Comparison of ENCODE assay signal across 8 cellular contexts in genomic region chr3:87333393-87333892, GRCh38. TPM values are rescaled to one million over a fixed set of nuclear protein-coding genes. Genes with fewer than 3 reads are reported as not detected.
DNase-seq lines count a peak whose midpoint lies in the region; ATAC-seq and TF ChIP-seq lines count a peak whose summit lies in the region.

No MANE protein-coding gene starts in this region.

- H3K9me3 Mint-ChIP-seq in type B pancreatic cell (no peaks in the 10 kb centered on the region), CD14-positive monocyte (peaks cover 0 to 1% (median 0%) of the 10 kb centered on the region in 7 donors)

- DNase-seq in stimulated activated CD4-positive, alpha-beta T cell treated with anti-CD3 and anti-CD28 coated beads, Interleukin-15, amount 100 ng/mL, for 24 hours, result peak; percentile 36
- DNase-seq in stimulated activated CD4-positive, alpha-beta T cell treated with anti-CD3 and anti-CD28 coated beads, Interleukin-4, amount 100 ng/mL, for 4 hours, result no peak
- DNase-seq in M059J (ENCODE audit: low read depth) (peak; percentile 88), dermis blood vessel endothelial cell (peak; percentile 62), type B pancreatic cell (ENCODE audit: extremely low spot score, unreplicated experiment) (no peak), CD14-positive monocyte (ENCODE audit: low spot score) (no peak), GOT3 (lab: John Stamatoyannopoulos, UW) (no peak)

- TF ChIP-seq CTCF in type B pancreatic cell (conservative IDR thresholded peaks at IDR 0.05) (no peak), CD14-positive monocyte (IDR thresholded peaks at IDR 0.05) (no peak)

- H3K4me1 Mint-ChIP-seq in type B pancreatic cell (ENCODE audit: unreplicated experiment) (peaks cover 12% of the 10 kb centered on the region), CD14-positive monocyte (no peaks in the 10 kb centered on the region)

- H3K27me3 Mint-ChIP-seq in type B pancreatic cell (no peaks in the 10 kb centered on the region), CD14-positive monocyte (ENCODE audit: low read depth in 3 of 3) (no peaks in the 10 kb centered on the region)

- H3K36me3 Mint-ChIP-seq in type B pancreatic cell (no peaks in the 10 kb centered on the region), CD14-positive monocyte (no peaks in the 10 kb centered on the region)

- H3K4me3 Mint-ChIP-seq in type B pancreatic cell (no peak overlapping the region), CD14-positive monocyte (no peak overlapping the region)

- H3K27ac Mint-ChIP-seq in type B pancreatic cell (peak overlapping the region; percentile 35), CD14-positive monocyte (no peak overlapping the region)

- no peak for ATAC-seq in GM18517 (IDR thresholded peaks at IDR 0.05; ENCODE audit: unreplicated experiment)

- intact Hi-C loops in CD14-positive monocyte (cut with micrococcal nuclease), result no loop called here

RNA-seq across cellular contexts. Expression of gene POU1F1, which starts 57.1 kb away (rescaled TPM):
- not detected in 2 replicates for total RNA-seq in M059J (2014; rRNA removed; shearing (Covaris generic))
- total RNA-seq in dermis blood vessel endothelial cell, result not detected in 2 replicates
- not detected in 2 replicates for total RNA-seq in type B pancreatic cell (ENCODE audit: low replicate concordance)
- not detected for polyA plus RNA-seq in CD14-positive monocyte

Comparison
In these comparisons a context has a peak if more than half of its experiments do, and no peak if none do; other contexts are left out.
1. DNase-seq: peak in stimulated activated CD4-positive, alpha-beta T cell treated with anti-CD3 and anti-CD28 coated beads, Interleukin-15, amount 100 ng/mL, for 24 hours (single experiment), M059J (single experiment) and dermis blood vessel endothelial cell (single experiment); none in stimulated activated CD4-positive, alpha-beta T cell treated with anti-CD3 and anti-CD28 coated beads, Interleukin-4, amount 100 ng/mL, for 4 hours (0 of 2), type B pancreatic cell (single experiment), CD14-positive monocyte (single experiment) and GOT3 (single experiment).